16 cellular contexts compared by ENCODE assay signal in genomic region chr18:45637546-45638327, GRCh38. TPM values are rescaled to one million over a fixed set of nuclear protein-coding genes. Genes with fewer than 3 reads are reported as not detected.
A peak's percentile ranks its signal among the peaks of the same experiment; 100 is the strongest.
DNase-seq lines count a peak whose midpoint lies in the region; ATAC-seq and TF ChIP-seq lines count a peak whose summit lies in the region.
"Had no signal": no experiment of that assay in that cellular context is flagged by ENCODE, and none has a peak within 500 bp of the region (broad histone marks: within the 10 kb centered on the region; RNA-seq: fewer than 3 reads in every experiment).

No MANE protein-coding gene starts in this region.

- TF ChIP-seq EP300 in gastroesophageal sphincter (IDR thresholded peaks at IDR 0.05): peak; percentile 81

- DNase-seq in EL (peak; percentile 45), Peyer's patch (no peak), gastrocnemius medialis (no peak), NCI-H2227 treated with DMSO at 0.1 percent for 48 hours (lab: John Stamatoyannopoulos, UW) (no peak), mesothelial cell of epicardium (ENCODE audit: low spot score in 2 of 2, unreplicated experiment in 2 of 2) (no peak)
- DNase-seq: activated CD8-positive, alpha-beta memory T cell treated with anti-CD3 and anti-CD28 coated beads, Interleukin-2, amount 50 U/mL, for 4 hours; H7; naive thymus-derived CD8-positive, alpha-beta T cell; NCI-H1092 treated with DMSO at 0.1 percent for 48 hours; NCI-H524 treated with DMSO at 0.1 percent for 48 hours; stimulated activated CD4-positive, alpha-beta T cell treated with anti-CD3 and anti-CD28 coated beads, Interleukin-12 subunit alpha, Interleukin-12 subunit beta, amount 100 ng/mL, for 4 hours had no signal

- H3K9me3 ChIP-seq in Peyer's patch (no peaks in the 10 kb centered on the region), gastroesophageal sphincter (no peaks in the 10 kb centered on the region), gastrocnemius medialis (no peaks in the 10 kb centered on the region)
- H3K9me3 ChIP-seq: SJSA1 had no signal

- TF ChIP-seq POLR2A in Peyer's patch (IDR thresholded peaks at IDR 0.05): no peak
- TF ChIP-seq POLR2A in gastroesophageal sphincter (IDR thresholded peaks at IDR 0.05): no peak
- no peak for TF ChIP-seq POLR2A in gastrocnemius medialis (IDR thresholded peaks at IDR 0.05)

- 12 to 39% methylated on average over 7 to 11 of the region's 11 CpGs for WGBS in gastroesophageal sphincter (ENCODE audit: low coverage in 1 of 2), 2 donors

- no peak for TF ChIP-seq CTCF in Peyer's patch (IDR thresholded peaks at IDR 0.05)
- no peak for TF ChIP-seq CTCF in gastroesophageal sphincter (IDR thresholded peaks at IDR 0.05)
- TF ChIP-seq CTCF in gastrocnemius medialis (IDR thresholded peaks at IDR 0.05 in 4 of 5, conservative IDR thresholded peaks at IDR 0.05 in 1 of 5): no peak
- no peak for TF ChIP-seq CTCF in mesothelial cell of epicardium (IDR thresholded peaks at IDR 0.05; ENCODE audit: unreplicated experiment)

- H3K27ac Mint-ChIP-seq in mesothelial cell of epicardium: no peak overlapping the region
- H3K27ac Mint-ChIP-seq: activated naive CD8-positive, alpha-beta T cell had no signal

- H3K4me3 ChIP-seq in Peyer's patch: no peak overlapping the region
- H3K4me3 ChIP-seq in gastroesophageal sphincter: no peak overlapping the region
- no peak overlapping the region for H3K4me3 ChIP-seq in gastrocnemius medialis
- H3K4me3 ChIP-seq: SJSA1 had no signal

- peaks cover 11% of the 10 kb centered on the region for H3K4me1 Mint-ChIP-seq in mesothelial cell of epicardium
- H3K4me1 Mint-ChIP-seq: naive thymus-derived CD8-positive, alpha-beta T cell had no signal

- intact Hi-C loops in gastrocnemius medialis (cut with DNase I; ENCODE audit: low total_unique reads): no loop called here

- ATAC-seq in gastroesophageal sphincter (peak; percentile 92), gastrocnemius medialis (peak; percentile 71 to 94), GM19452 (IDR thresholded peaks at IDR 0.05; ENCODE audit: unreplicated experiment) (no peak), GM19463 (IDR thresholded peaks at IDR 0.05; ENCODE audit: unreplicated experiment) (no peak)
- ATAC-seq: naive thymus-derived CD8-positive, alpha-beta T cell had no signal

- H3K36me3 ChIP-seq in Peyer's patch (no peaks in the 10 kb centered on the region), gastroesophageal sphincter (no peaks in the 10 kb centered on the region), gastrocnemius medialis (no peaks in the 10 kb centered on the region)
- H3K36me3 ChIP-seq: SJSA1 had no signal

- H3K27ac ChIP-seq in Peyer's patch (peak overlapping the region; percentile 21 to 70 (median 35)), gastroesophageal sphincter (peak overlapping the region; percentile 91 to 99 (median 92)), gastrocnemius medialis (peak overlapping the region in 3 of 4 donors; percentile 36 to 66 (median 43))
- H3K27ac ChIP-seq: SJSA1 had no signal

- no peaks in the 10 kb centered on the region for H3K36me3 Mint-ChIP-seq in mesothelial cell of epicardium
- H3K36me3 Mint-ChIP-seq: activated naive CD8-positive, alpha-beta T cell; naive thymus-derived CD8-positive, alpha-beta T cell had no signal

- H3K27me3 ChIP-seq in Peyer's patch (no peaks in the 10 kb centered on the region), gastroesophageal sphincter (no peaks in the 10 kb centered on the region), gastrocnemius medialis (no peaks in the 10 kb centered on the region)

- no peaks in the 10 kb centered on the region for H3K27me3 Mint-ChIP-seq in mesothelial cell of epicardium (ENCODE audit: low read depth)
- H3K27me3 Mint-ChIP-seq: activated naive CD8-positive, alpha-beta T cell had no signal

- in situ Hi-C loops in gastrocnemius medialis (cut with MboI; ENCODE audit: low sequenced_read_pairs in 4 of 4): loop anchor here in 1 of 4 donors (25.0 kb wide), 1 partner anchor 100 kb away; no protein-coding TSS in a partner anchor

- no peaks in the 10 kb centered on the region for H3K9me3 Mint-ChIP-seq in mesothelial cell of epicardium
- H3K9me3 Mint-ChIP-seq: naive thymus-derived CD8-positive, alpha-beta T cell had no signal

- H3K4me1 ChIP-seq in Peyer's patch (peaks cover 0 to 7% (median 0%) of the 10 kb centered on the region in 4 donors), gastroesophageal sphincter (peaks cover 25 to 85% (median 42%) of the 10 kb centered on the region in 3 donors), gastrocnemius medialis (peaks cover 0 to 15% of the 10 kb centered on the region in 2 donors)
- H3K4me1 ChIP-seq: SJSA1 had no signal

- H3K4me3 Mint-ChIP-seq in mesothelial cell of epicardium: no peak overlapping the region
- H3K4me3 Mint-ChIP-seq: activated naive CD8-positive, alpha-beta T cell; naive thymus-derived CD8-positive, alpha-beta T cell had no signal

RNA-seq across cellular contexts. Expression of gene SLC14A2, which starts 22.5 kb away (rescaled TPM):
- total RNA-seq in Peyer's patch: 1 to 10 TPM in 1 of 4 donors, under 1 TPM in 2, not detected in 1; 0.18 to 1.9 (median 0.54) TPM
- total RNA-seq in gastroesophageal sphincter: under 1 TPM in 1 of 4 donors, not detected in 3; 0.15 TPM
- total RNA-seq in gastrocnemius medialis: under 1 TPM in 1 of 4 donors, not detected in 3; 0.36 TPM
- 0.11 to 0.29 TPM in 2 of 3 replicates, not detected in the other for total RNA-seq in mesothelial cell of epicardium
- total RNA-seq: H7; naive thymus-derived CD8-positive, alpha-beta T cell; SJSA1 had no signal

Comparison
In these comparisons a context has a peak if more than half of its experiments do, and no peak if none do; other contexts are left out.
1. H3K27ac ChIP-seq: peak in every context shown above with its lines; median percentile 92 in gastroesophageal sphincter; 43 in gastrocnemius medialis; 35 in Peyer's patch.
2. ATAC-seq: peak in gastroesophageal sphincter (single experiment) and gastrocnemius medialis (2 of 2); none in GM19452 (single experiment) and GM19463 (single experiment).